ENCODE assay signal across 16 cellular contexts in the genomic region with DNA sequence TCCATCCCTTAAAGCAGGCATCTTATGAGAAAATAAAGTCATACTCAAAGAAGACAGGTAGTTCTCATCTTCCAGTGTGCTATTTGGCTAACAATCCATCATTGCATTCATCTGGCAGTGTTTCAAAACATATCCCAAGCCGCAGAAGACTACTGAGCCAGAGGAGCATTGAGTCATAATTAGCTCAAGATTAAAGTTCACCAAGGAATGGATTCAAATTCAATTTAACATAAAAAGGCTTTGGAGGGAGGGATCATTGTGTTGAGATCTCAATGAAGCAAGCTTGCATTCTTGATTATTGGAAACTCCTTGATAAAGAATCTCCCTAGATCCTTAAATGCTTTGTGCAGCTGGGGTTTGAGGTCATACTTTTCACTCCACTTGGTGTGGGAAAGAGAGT.
DNase-seq lines count a peak whose midpoint lies in the region; ATAC-seq and TF ChIP-seq lines count a peak whose summit lies in the region.
"Had no signal": no experiment of that assay in that cellular context is flagged by ENCODE, and none has a peak within 500 bp of the region (broad histone marks: within the 10 kb centered on the region; RNA-seq: fewer than 3 reads in every experiment).

No MANE protein-coding gene starts in this region.

- H3K27me3 ChIP-seq in GM23248 (replicated peaks; ENCODE audit: insufficient read depth) = no peaks in the 10 kb centered on the region
- no peaks in the 10 kb centered on the region for H3K27me3 ChIP-seq in gastrocnemius medialis

- H3K4me2 ChIP-seq in GM23248 (ENCODE audit: unreplicated experiment) = no peak overlapping the region

- H2AFZ ChIP-seq in GM23248 = no peak overlapping the region

- H3K36me3 ChIP-seq in GM23248 (ENCODE audit: low read depth) (no peaks in the 10 kb centered on the region), gastrocnemius medialis (no peaks in the 10 kb centered on the region)
- H3K36me3 ChIP-seq: lower lobe of right lung, thoracic aorta had no signal

- no peak for TF ChIP-seq POLR2A in gastrocnemius medialis (IDR thresholded peaks at IDR 0.05)

- no peaks in the 10 kb centered on the region for H3F3A ChIP-seq in GM23248 (ENCODE audit: insufficient read depth)

- H3K9ac ChIP-seq in GM23248 = no peak overlapping the region

- no peaks in the 10 kb centered on the region for H3K9me2 ChIP-seq in GM23248 (ENCODE audit: insufficient read depth)

- ATAC-seq in gastrocnemius medialis = no peak
- ATAC-seq: activated CD8-positive, alpha-beta T cell treated with anti-CD3 and anti-CD28 coated beads for 36 hours; activated T-helper 17 cell treated with anti-CD3 and anti-CD28 coated beads, Interleukin-2, amount 50 U/mL, for 72 hours; lower lobe of right lung; natural killer cell had no signal

- in situ Hi-C loops in GM23248 (cut with MboI) = no loop called here
- in situ Hi-C loops in gastrocnemius medialis (cut with MboI; ENCODE audit: low sequenced_read_pairs in 4 of 4) = no loop called here

- H3K4me3 ChIP-seq in GM23248 (no peak overlapping the region), choroid plexus epithelial cell (ENCODE audit: low read depth, low read length) (no peak overlapping the region), gastrocnemius medialis (no peak overlapping the region)
- H3K4me3 ChIP-seq: lower lobe of right lung, thoracic aorta had no signal

- no peaks in the 10 kb centered on the region for H3K9me3 ChIP-seq in GM23248 (ENCODE audit: low read depth)
- no peaks in the 10 kb centered on the region for H3K9me3 ChIP-seq in gastrocnemius medialis
- H3K9me3 ChIP-seq: lower lobe of right lung, thoracic aorta had no signal

- intact Hi-C loops in gastrocnemius medialis (cut with DNase I; ENCODE audit: low total_unique reads) = no loop called here

- H3K27ac ChIP-seq in GM23248 = no peak overlapping the region
- H3K27ac ChIP-seq in gastrocnemius medialis = no peak overlapping the region
- H3K27ac ChIP-seq: C4-2B, lower lobe of right lung, thoracic aorta had no signal

- DNase-seq in GM23248 (peak; percentile 22), OCI-M1 (lab: John Stamatoyannopoulos, UW) (peak; percentile 41), choroid plexus epithelial cell (ENCODE audit: low read depth) (peak; percentile 74), non-pigmented ciliary epithelial cell (ENCODE audit: low read depth) (peak; percentile 47), gastrocnemius medialis (no peak), DMS153 (lab: John Stamatoyannopoulos, UW) (no peak), hepatic stellate cell (ENCODE audit: low spot score) (no peak)
- no peak for DNase-seq in stimulated activated CD4-positive, alpha-beta T cell treated with anti-CD3 and anti-CD28 coated beads, Interleukin-2, amount 100 ng/mL, for 24 hours
- DNase-seq: activated CD8-positive, alpha-beta T cell treated with anti-CD3 and anti-CD28 coated beads for 36 hours; lower lobe of right lung; natural killer cell; NCI-H2171; retina had no signal

- H3K4me1 ChIP-seq in GM23248 (ENCODE audit: insufficient read depth) (peaks cover 6% of the 10 kb centered on the region; the same call in 1 of the 2 replicates), gastrocnemius medialis (no peaks in the 10 kb centered on the region)
- H3K4me1 ChIP-seq: lower lobe of right lung had no signal

- H3K79me2 ChIP-seq in GM23248 (ENCODE audit: insufficient read depth) = no peaks in the 10 kb centered on the region

- TF ChIP-seq CTCF in choroid plexus epithelial cell (conservative IDR thresholded peaks at IDR 0.05; ENCODE audit: low read depth, low read length) (no peak), gastrocnemius medialis (IDR thresholded peaks at IDR 0.05 in 4 of 5, conservative IDR thresholded peaks at IDR 0.05 in 1 of 5) (no peak)

- WGBS in GM23248 (ENCODE audit: low coverage in 1 of 2, low lambda C conversion rate in 2 of 2, missing lambda C conversion rate in 2 of 2), 2 experiments = 79 to 88% methylated on average over 1 of the region's 1 CpG

- H4K20me1 ChIP-seq in GM23248 (ENCODE audit: insufficient read depth) = no peaks in the 10 kb centered on the region

Comparison
In these comparisons a context has a peak if more than half of its experiments do, and no peak if none do; other contexts are left out.
1. DNase-seq: peak in GM23248 (single experiment), OCI-M1 (single experiment), choroid plexus epithelial cell (single experiment) and non-pigmented ciliary epithelial cell (single experiment); none in stimulated activated CD4-positive, alpha-beta T cell treated with anti-CD3 and anti-CD28 coated beads, Interleukin-2, amount 100 ng/mL, for 24 hours (0 of 2), gastrocnemius medialis (0 of 2), DMS153 (single experiment) and hepatic stellate cell (single experiment).